3 cellular contexts compared by ENCODE assay signal in genomic region chr15:26719866-26720265, GRCh38. TPM values are rescaled to one million over a fixed set of nuclear protein-coding genes. Genes with fewer than 3 reads are reported as not detected.
"Had no signal": no experiment of that assay in that cellular context is flagged by ENCODE, and none has a peak within 500 bp of the region (broad histone marks: within the 10 kb centered on the region; RNA-seq: fewer than 3 reads in every experiment).

No MANE protein-coding gene starts in this region.

RNA-seq across cellular contexts. Expression of gene GABRB3, which starts 53.0 kb away (rescaled TPM):
- total RNA-seq: M059J, SJSA1 had no signal
- polyA plus RNA-seq: IgD-negative memory B cell had no signal
